In genomic region chr15:65954289-65954741, GRCh38 we compare ENCODE assay signal across 8 cellular contexts.
DNase-seq lines count a peak whose midpoint lies in the region; ATAC-seq and TF ChIP-seq lines count a peak whose summit lies in the region.

No MANE protein-coding gene starts in this region.

- intact Hi-C loops in mammary epithelial cell (cut with micrococcal nuclease) = no loop called here

- no peak overlapping the region for H3K4me3 Mint-ChIP-seq in neural crest cell

- no peaks in the 10 kb centered on the region for H3K36me3 Mint-ChIP-seq in neural crest cell (ENCODE audit: low read depth)

- DNase-seq in HPDE6-E6E7 (ENCODE audit: extremely low spot score) (peak; percentile 36), NCI-H345 treated with DMSO at 0.1 percent for 48 hours (lab: John Stamatoyannopoulos, UW; ENCODE audit: unreplicated experiment) (peak; percentile 59), mammary epithelial cell (peak; percentile 84), neural crest cell (ENCODE audit: low read depth, low spot score) (peak; percentile 9), NOMO-1 treated with DMSO at 0.1 percent for 48 hours (lab: John Stamatoyannopoulos, UW; ENCODE audit: unreplicated experiment) (no peak)
- DNase-seq in stimulated activated naive CD4-positive, alpha-beta T cell treated with Interleukin-2 at 50 U/mL for 16 hours (lab: John Stamatoyannopoulos, UW) = no peak

- H3K27ac ChIP-seq in mammary epithelial cell (ENCODE audit: insufficient read depth, low read depth, low read length) = no peak overlapping the region

- no peaks in the 10 kb centered on the region for H3K27me3 ChIP-seq in mammary epithelial cell (ENCODE audit: insufficient read depth, low read length)

- H3K36me3 ChIP-seq in mammary epithelial cell (ENCODE audit: insufficient read depth, low read length) = no peaks in the 10 kb centered on the region

- H3K4me1 Mint-ChIP-seq in neural crest cell = peaks cover 16% of the 10 kb centered on the region

- H3K79me2 ChIP-seq in mammary epithelial cell (ENCODE audit: insufficient read depth, low read length) = no peaks in the 10 kb centered on the region

- no peaks in the 10 kb centered on the region for H3K9me3 ChIP-seq in mammary epithelial cell (replicated peaks; ENCODE audit: insufficient read depth, low read length)

- H3K4me1 ChIP-seq in mammary epithelial cell (ENCODE audit: insufficient read depth, low read length) = peaks cover 10% of the 10 kb centered on the region

- H3K4me2 ChIP-seq in mammary epithelial cell (ENCODE audit: insufficient read depth, low read depth, low read length) = no peak overlapping the region

- 0% methylated on average over 4 of the region's 4 CpGs for WGBS in mammary epithelial cell (ENCODE audit: low coverage, missing lambda C conversion rate)

- TF ChIP-seq CTCF in mammary epithelial cell (conservative IDR thresholded peaks at IDR 0.05 in 1 of 2, IDR thresholded peaks at IDR 0.05 in 1 of 2; ENCODE audit: extremely low read depth in 1 of 2, insufficient read depth in 1 of 2, low read depth in 1 of 2, low read length in 2 of 2) (no peak), neural crest cell (conservative IDR thresholded peaks at IDR 0.05) (no peak)

- H3K27ac Mint-ChIP-seq in neural crest cell (ENCODE audit: unreplicated experiment) = no peak overlapping the region

- ATAC-seq in HG02759 (IDR thresholded peaks at IDR 0.05; ENCODE audit: unreplicated experiment) (no peak), HG03095 (IDR thresholded peaks at IDR 0.05; ENCODE audit: unreplicated experiment) (no peak)

- dilution Hi-C loops in mammary epithelial cell (cut with HindIII; ENCODE audit: low sequenced_read_pairs) = no loop called here

- H2AFZ ChIP-seq in mammary epithelial cell (ENCODE audit: low read depth, low read length) = no peak overlapping the region

- no TSS peak for BruUV-seq in mammary epithelial cell (replicated peaks; lab: Mats Ljungman, UMichigan)

- no peak overlapping the region for H3K4me3 ChIP-seq in mammary epithelial cell (replicated peaks in 1 of 3; ENCODE audit: insufficient read depth in 1 of 3, low read depth in 2 of 3, low read length in 3 of 3)

- H3K27me3 Mint-ChIP-seq in neural crest cell (ENCODE audit: low read depth) = peaks cover 4% of the 10 kb centered on the region

- in situ Hi-C loops in mammary epithelial cell (cut with MboI; ENCODE audit: low sequenced_read_pairs in 2 of 2) = no loop called here

- H3K9me3 Mint-ChIP-seq in neural crest cell = no peaks in the 10 kb centered on the region

- CTCF ChIA-PET in mammary epithelial cell (lab: Charles Lee; ENCODE audit: low non-redundant PET) = no interaction called here

- H4K20me1 ChIP-seq in mammary epithelial cell (ENCODE audit: insufficient read depth, low read length) = no peaks in the 10 kb centered on the region

- no peak overlapping the region for H3K9ac ChIP-seq in mammary epithelial cell (ENCODE audit: insufficient read depth, low read length)

Comparison
In these comparisons a context has a peak if more than half of its experiments do, and no peak if none do; other contexts are left out.
1. DNase-seq: peak in HPDE6-E6E7 (single experiment), NCI-H345 treated with DMSO at 0.1 percent for 48 hours (single experiment), mammary epithelial cell (single experiment) and neural crest cell (single experiment); none in stimulated activated naive CD4-positive, alpha-beta T cell treated with Interleukin-2 at 50 U/mL for 16 hours (single experiment) and NOMO-1 treated with DMSO at 0.1 percent for 48 hours (single experiment).